16 cellular contexts compared by ENCODE assay signal in the genomic region with DNA sequence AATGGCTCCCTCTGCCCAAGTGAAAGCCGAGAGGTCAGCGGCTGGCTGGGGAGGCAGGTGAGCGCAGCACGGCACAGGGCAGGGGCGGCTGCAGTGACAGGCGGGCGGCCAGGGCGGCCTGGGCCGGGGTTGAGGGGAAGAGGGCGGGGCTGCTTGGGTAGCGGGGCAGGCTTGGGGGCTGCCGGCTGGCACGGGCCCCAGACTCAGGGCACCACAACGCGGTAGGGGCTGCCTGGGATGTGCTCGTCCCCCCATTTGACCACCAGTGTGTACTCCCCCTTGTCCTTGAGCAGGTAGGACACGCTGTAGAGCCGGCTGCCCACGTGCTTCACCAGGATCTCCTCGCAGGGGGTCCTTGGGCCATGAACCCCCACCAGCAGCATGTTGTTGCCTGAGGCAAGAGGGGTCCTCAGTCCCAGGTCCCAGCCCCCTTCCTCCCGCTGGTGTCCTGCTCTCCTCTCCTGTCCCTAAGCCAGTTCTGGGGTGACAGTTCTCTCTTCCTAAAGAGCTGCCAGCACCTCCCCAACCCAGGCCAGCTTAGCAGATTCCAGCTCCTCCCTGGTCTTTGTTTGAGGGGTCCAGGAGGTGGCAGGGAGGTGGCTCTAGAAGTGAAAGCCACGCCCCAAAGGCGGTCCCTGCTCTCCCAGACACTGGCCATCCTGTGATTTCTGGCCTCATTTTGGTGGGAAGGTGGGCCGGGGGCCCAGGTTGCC. TPM values are rescaled to one million over a fixed set of nuclear protein-coding genes. Genes with fewer than 3 reads are reported as not detected.
DNase-seq lines count a peak whose midpoint lies in the region; ATAC-seq and TF ChIP-seq lines count a peak whose summit lies in the region.
"Had no signal": no experiment of that assay in that cellular context is flagged by ENCODE, and none has a peak within 500 bp of the region (broad histone marks: within the 10 kb centered on the region; RNA-seq: fewer than 3 reads in every experiment).

No MANE protein-coding gene starts in this region.

- DNase-seq in Right ventricle myocardium superior (peak; percentile 26), cardiac septum (ENCODE audit: low spot score) (no peak), RWPE1 (ENCODE audit: low spot score) (no peak), immature natural killer cell (peak in 2 of 3 donors; percentile 9 to 29), transverse colon (no peak), ascending aorta (ENCODE audit: low spot score in 2 of 2) (no peak), superior temporal gyrus (ENCODE audit: extremely low spot score) (no peak), CD1c-positive myeloid dendritic cell (ENCODE audit: extremely low spot score) (no peak)
- DNase-seq: C1 segment of cervical spinal cord, dorsolateral prefrontal cortex, gastrocnemius medialis, thyroid gland had no signal

- H3K4me3 Mint-ChIP-seq in immature natural killer cell = peak overlapping the region; percentile 10 to 73 (median 60)
- H3K4me3 Mint-ChIP-seq: activated naive CD8-positive, alpha-beta T cell; WTC11 had no signal

- no peak for TF ChIP-seq CTCF in RWPE1 (conservative IDR thresholded peaks at IDR 0.05; ENCODE audit: low read depth)
- TF ChIP-seq CTCF in transverse colon (IDR thresholded peaks at IDR 0.05) = no peak
- no peak for TF ChIP-seq CTCF in ascending aorta (IDR thresholded peaks at IDR 0.05)

- peaks cover 0 to 8% (median 3%) of the 10 kb centered on the region in 3 donors for H3K36me3 Mint-ChIP-seq in immature natural killer cell
- H3K36me3 Mint-ChIP-seq: activated naive CD8-positive, alpha-beta T cell had no signal

- H3K9me3 Mint-ChIP-seq in immature natural killer cell = no peaks in the 10 kb centered on the region
- H3K9me3 Mint-ChIP-seq: WTC11 had no signal

- H3K27ac ChIP-seq in RWPE1 (peak overlapping the region; percentile 97), transverse colon (peak overlapping the region in 3 of 4 donors; percentile 29 to 70 (median 42)), ascending aorta (peak overlapping the region in 1 of 2 donors; percentile 13)
- H3K27ac ChIP-seq: dorsolateral prefrontal cortex, gastrocnemius medialis, left lung, thyroid gland had no signal

- H3K4me1 ChIP-seq in transverse colon (peaks cover 0 to 11% (median 5%) of the 10 kb centered on the region in 4 donors), ascending aorta (no peaks in the 10 kb centered on the region)
- H3K4me1 ChIP-seq: gastrocnemius medialis, thyroid gland had no signal

- in situ Hi-C loops in transverse colon (cut with MboI; ENCODE audit: low pct_ligation_motif_present in 1 of 4, low pct_unique_long_range_greater_than_20kb in 1 of 4, low sequenced_read_pairs in 3 of 4) = no loop called here

- TF ChIP-seq POLR2A in transverse colon (IDR thresholded peaks at IDR 0.05) = no peak

- no peak overlapping the region for H3K4me3 ChIP-seq in transverse colon
- H3K4me3 ChIP-seq in ascending aorta = no peak overlapping the region
- H3K4me3 ChIP-seq: dorsolateral prefrontal cortex, gastrocnemius medialis, left lung, thyroid gland had no signal

- 90% methylated on average over 18 of the region's 24 CpGs; no CpG with 5 or more reads in 1 of the 2 donors for WGBS in transverse colon (ENCODE audit: low coverage in 1 of 2), 2 donors

- CTCF ChIA-PET in RWPE1 (lab: Yijun Ruan, JAX) = no interaction called here

- peaks cover 0 to 5% (median 0%) of the 10 kb centered on the region in 4 donors for H3K36me3 ChIP-seq in transverse colon
- H3K36me3 ChIP-seq in ascending aorta = peaks cover 51 to 57% of the 10 kb centered on the region in 2 donors
- H3K36me3 ChIP-seq: gastrocnemius medialis had no signal

- H3K27me3 Mint-ChIP-seq in immature natural killer cell (ENCODE audit: low read depth in 3 of 3) = peaks cover 37 to 54% (median 52%) of the 10 kb centered on the region in 3 donors
- H3K27me3 Mint-ChIP-seq: activated naive CD8-positive, alpha-beta T cell had no signal

- no peak for TF ChIP-seq EP300 in transverse colon (IDR thresholded peaks at IDR 0.05; ENCODE audit: low read depth)

- intact Hi-C loops in Right ventricle myocardium superior (cut with DNase I) (no loop called here), cardiac septum (cut with DNase I) (no loop called here), transverse colon (cut with DNase I; ENCODE audit: low total_unique reads) (no loop called here), ascending aorta (cut with DNase I) (no loop called here)

- H3K27me3 ChIP-seq in transverse colon (no peaks in the 10 kb centered on the region), ascending aorta (no peaks in the 10 kb centered on the region)
- H3K27me3 ChIP-seq: gastrocnemius medialis, left lung, thyroid gland had no signal

- ATAC-seq in Right ventricle myocardium superior (ENCODE audit: poor library complexity) = no peak
- ATAC-seq: gastrocnemius medialis, left lung, WTC11 had no signal

- POLR2A ChIA-PET in RWPE1 (lab: Yijun Ruan, JAX; ENCODE audit: low non-redundant PET) = no interaction called here

- H3K4me1 Mint-ChIP-seq in immature natural killer cell = peaks cover 55 to 67% of the 10 kb centered on the region in 2 donors

- H3K9me3 ChIP-seq in transverse colon = no peaks in the 10 kb centered on the region
- no peaks in the 10 kb centered on the region for H3K9me3 ChIP-seq in ascending aorta
- H3K9me3 ChIP-seq: gastrocnemius medialis, left lung, thyroid gland had no signal

- peak overlapping the region; percentile 94 to 100 (median 100) for H3K27ac Mint-ChIP-seq in immature natural killer cell
- H3K27ac Mint-ChIP-seq: WTC11 had no signal

RNA-seq across cellular contexts. Expression of a gene that starts 25.6 kb away (rescaled TPM):
- 216 TPM for total RNA-seq in Right ventricle myocardium superior
- total RNA-seq in cardiac septum = 347 TPM
- polyA plus RNA-seq in immature natural killer cell = 1,000 to 10,000 TPM in 1 of 3 donors, 100 to 1,000 TPM in 2; 135 to 1,231 (median 241) TPM
- total RNA-seq in transverse colon = 1,000 to 10,000 TPM in 2 of 4 donors, 100 to 1,000 TPM in 2; 632 to 3,163 (median 1,262) TPM
- total RNA-seq in ascending aorta = 6,152 TPM

RNA-seq across cellular contexts. Expression of a gene that starts 30.3 kb away (rescaled TPM):
- total RNA-seq in Right ventricle myocardium superior (49.2 TPM), cardiac septum (66.2 TPM), transverse colon (10 to 100 TPM; 27.3 to 89.8 (median 55.5) TPM), ascending aorta (86.3 TPM)
- 10 to 100 TPM; 27.2 to 31.2 (median 28.9) TPM for polyA plus RNA-seq in immature natural killer cell

RNA-seq across cellular contexts. Expression of a gene that starts 49.4 kb away (rescaled TPM):
- total RNA-seq in Right ventricle myocardium superior = 2,020 TPM
- 1,520 TPM for total RNA-seq in cardiac septum
- 1,000 to 10,000 TPM; 2,085 to 3,021 (median 2,819) TPM for polyA plus RNA-seq in immature natural killer cell
- total RNA-seq in transverse colon = 1,000 to 10,000 TPM; 1,352 to 4,861 (median 3,415) TPM
- total RNA-seq in ascending aorta = 4,298 TPM

RNA-seq across cellular contexts. Expression of a gene that starts 53.2 kb away (rescaled TPM):
- 14.0 TPM for total RNA-seq in Right ventricle myocardium superior
- total RNA-seq in cardiac septum = 3.2 TPM
- 100 to 1,000 TPM in 1 of 3 donors, 10 to 100 TPM in 2; 58.7 to 282 (median 69.8) TPM for polyA plus RNA-seq in immature natural killer cell
- total RNA-seq in transverse colon = not detected
- not detected for total RNA-seq in ascending aorta
- total RNA-seq: RPMI7951 had no signal

RNA-seq across cellular contexts. Expression of a gene that starts 53.9 kb away (rescaled TPM):
- total RNA-seq in Right ventricle myocardium superior = not detected
- total RNA-seq in cardiac septum = not detected
- polyA plus RNA-seq in immature natural killer cell = under 1 TPM in 1 of 3 donors, not detected in 2; 0.46 TPM
- total RNA-seq in transverse colon = not detected
- not detected for total RNA-seq in ascending aorta
- total RNA-seq: dorsolateral prefrontal cortex, gastrocnemius medialis, left lung, RPMI7951, thyroid gland, WTC11 had no signal

Comparison
In these comparisons a context has a peak if more than half of its experiments do, and no peak if none do; other contexts are left out.
1. DNase-seq: peak in Right ventricle myocardium superior (single experiment) and immature natural killer cell (2 of 3); none in cardiac septum (single experiment), RWPE1 (single experiment), transverse colon (single experiment), ascending aorta (0 of 2), superior temporal gyrus (single experiment) and CD1c-positive myeloid dendritic cell (single experiment).